ENCODE assay signal across 11 cellular contexts in the genomic region with DNA sequence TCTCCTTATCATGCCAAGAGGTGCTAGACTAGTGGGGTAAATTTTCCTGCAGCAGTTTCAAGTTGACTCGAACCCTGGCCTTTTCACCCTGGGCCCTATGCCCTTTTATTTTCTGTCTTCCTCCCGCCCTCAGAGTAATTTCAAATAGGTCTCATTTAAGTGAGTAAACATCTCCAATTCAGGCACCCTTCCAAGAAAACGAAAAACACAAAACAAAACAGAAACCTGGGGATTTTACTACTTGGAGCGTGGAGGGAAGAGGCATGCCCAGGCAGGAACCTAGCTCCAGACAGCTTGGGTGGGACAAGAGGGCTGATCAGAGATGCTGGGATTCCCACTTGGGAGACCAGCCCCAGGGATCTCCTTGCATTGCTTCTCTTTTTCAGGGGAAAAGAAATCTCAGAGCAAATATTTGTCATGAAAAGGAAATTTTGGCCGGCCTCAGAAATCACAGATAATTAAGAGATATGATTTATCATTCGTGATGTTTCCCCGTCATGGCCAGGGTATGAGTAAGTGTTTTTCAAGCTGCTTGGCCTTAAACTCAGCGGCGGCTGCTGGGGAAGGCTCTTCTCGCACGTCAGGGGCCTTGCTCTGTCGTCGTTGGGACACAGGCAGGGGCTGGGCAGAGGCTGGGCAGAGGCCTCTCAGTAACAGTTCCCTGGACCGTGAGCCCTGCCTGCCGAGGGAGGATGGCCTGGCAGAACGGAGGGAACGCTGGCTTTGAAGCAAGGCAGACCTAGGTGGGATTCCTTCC.
DNase-seq lines count a peak whose midpoint lies in the region; ATAC-seq, FAIRE-seq and TF ChIP-seq lines count a peak whose summit lies in the region.
"Had no signal": no experiment of that assay in that cellular context is flagged by ENCODE, and none has a peak within 500 bp of the region (broad histone marks: within the 10 kb centered on the region; RNA-seq: fewer than 3 reads in every experiment).

No MANE protein-coding gene starts in this region.

- H3K4me1 ChIP-seq in ascending aorta (peaks cover 4 to 36% of the 10 kb centered on the region in 2 donors), kidney (ENCODE audit: control insufficient read depth in 1 of 2, insufficient read depth in 1 of 2, low read depth in 1 of 2, low read length in 2 of 2) (peaks cover 3 to 6% of the 10 kb centered on the region in 2 donors), upper lobe of left lung (peaks cover 11 to 22% (median 19%) of the 10 kb centered on the region in 4 donors), MM.1S (ENCODE audit: low read length) (no peaks in the 10 kb centered on the region)

- H3K36me3 ChIP-seq in ascending aorta (no peaks in the 10 kb centered on the region), kidney (ENCODE audit: control insufficient read depth in 1 of 2, insufficient read depth in 2 of 2, low read length in 2 of 2) (no peaks in the 10 kb centered on the region), upper lobe of left lung (no peaks in the 10 kb centered on the region), MM.1S (replicated peaks; ENCODE audit: insufficient read depth, low read length) (no peaks in the 10 kb centered on the region)

- H3F3A ChIP-seq in MM.1S (ENCODE audit: insufficient read depth, low read length), result no peaks in the 10 kb centered on the region

- H3K9me3 ChIP-seq in ascending aorta (no peaks in the 10 kb centered on the region), kidney (ENCODE audit: control insufficient read depth in 1 of 2, low read length in 2 of 2) (no peaks in the 10 kb centered on the region), upper lobe of left lung (no peaks in the 10 kb centered on the region), MM.1S (replicated peaks; ENCODE audit: insufficient read depth, low read length) (no peaks in the 10 kb centered on the region)

- H3K27ac ChIP-seq in ascending aorta, result peak overlapping the region; percentile 77 to 87
- peak overlapping the region; percentile 23 to 44 for H3K27ac ChIP-seq in kidney (ENCODE audit: low read depth in 2 of 2, low read length in 2 of 2)
- peak overlapping the region in 3 of 4 donors; percentile 44 to 69 (median 64) for H3K27ac ChIP-seq in upper lobe of left lung
- H3K27ac ChIP-seq in MM.1S (ENCODE audit: low read length), result no peak overlapping the region

- H3K27me3 ChIP-seq in ascending aorta (no peaks in the 10 kb centered on the region), upper lobe of left lung (no peaks in the 10 kb centered on the region), MM.1S (replicated peaks; ENCODE audit: insufficient read depth, low read length) (no peaks in the 10 kb centered on the region)

- no peak for TF ChIP-seq EP300 in upper lobe of left lung (IDR thresholded peaks at IDR 0.05)

- TF ChIP-seq CTCF in ascending aorta (IDR thresholded peaks at IDR 0.05), result no peak
- TF ChIP-seq CTCF in kidney (IDR thresholded peaks at IDR 0.05; ENCODE audit: borderline replicate concordance, extremely low read depth, insufficient read depth), result no peak
- TF ChIP-seq CTCF in upper lobe of left lung (IDR thresholded peaks at IDR 0.05), result no peak
- no peak for TF ChIP-seq CTCF in MM.1S (IDR thresholded peaks at IDR 0.05; ENCODE audit: low read length)

- no peak overlapping the region for H2AFZ ChIP-seq in MM.1S (ENCODE audit: low read length)

- no peaks in the 10 kb centered on the region for H3K79me2 ChIP-seq in MM.1S (ENCODE audit: low read length)

- no peak for FAIRE-seq in kidney (lab: Jason Lieb, UNC)

- WGBS in upper lobe of left lung, 2 donors, result 59 to 72% methylated on average over 9 to 17 of the region's 17 CpGs

- ATAC-seq in upper lobe of left lung (ENCODE audit: low FRiP score in 2 of 2) (peak; percentile 70 to 84), HG02623 (IDR thresholded peaks at IDR 0.05; ENCODE audit: unreplicated experiment) (no peak)
- ATAC-seq: naive thymus-derived CD4-positive, alpha-beta T cell; stimulated activated naive CD8-positive, alpha-beta T cell treated with anti-CD3 and anti-CD28 coated beads, Interleukin-15, Interleukin-2, amounts not matched to agents 100 U/mL and 50 U/mL, for 24 hours had no signal

- H3K9me2 ChIP-seq in MM.1S (replicated peaks; ENCODE audit: insufficient read depth, low read length), result no peaks in the 10 kb centered on the region

- no peak overlapping the region for H3K4me3 ChIP-seq in ascending aorta
- H3K4me3 ChIP-seq in kidney (ENCODE audit: low read length in 2 of 2), result no peak overlapping the region
- no peak overlapping the region for H3K4me3 ChIP-seq in upper lobe of left lung
- H3K4me3 ChIP-seq in MM.1S (ENCODE audit: low read length), result no peak overlapping the region

- no peaks in the 10 kb centered on the region for H4K20me1 ChIP-seq in MM.1S (ENCODE audit: insufficient read depth, low read length)

- no peak for TF ChIP-seq POLR2A in upper lobe of left lung (IDR thresholded peaks at IDR 0.05)

- intact Hi-C loops in ascending aorta (cut with DNase I) (loop anchor here (10.0 kb wide), 1 partner anchor 707 kb away; no protein-coding TSS in a partner anchor), kidney (cut with DNase I) (no loop called here), posterior cingulate gyrus (cut with DNase I) (no loop called here)

- H3K4me2 ChIP-seq in MM.1S (ENCODE audit: low read depth, low read length), result no peak overlapping the region

- DNase-seq in NCI-H1092 treated with DMSO at 0.1 percent for 48 hours (lab: John Stamatoyannopoulos, UW) (peak; percentile 18), ascending aorta (ENCODE audit: low spot score in 2 of 2) (peak in 1 of 2 donors; percentile 80), kidney (peak; percentile 93), upper lobe of left lung (peak in 1 of 2 donors; percentile 67), posterior cingulate gyrus (no peak), MM.1S (no peak)
- DNase-seq in stimulated activated CD4-positive, alpha-beta T cell treated with anti-CD3 and anti-CD28 coated beads, Interleukin-4, amount 100 ng/mL, for 1 hour, result no peak
- DNase-seq: caudate nucleus; naive thymus-derived CD4-positive, alpha-beta T cell; stimulated activated naive CD8-positive, alpha-beta T cell treated with anti-CD3 and anti-CD28 coated beads, Interleukin-15, Interleukin-2, amounts not matched to agents 100 U/mL and 50 U/mL, for 24 hours had no signal

- H3K9ac ChIP-seq in kidney (ENCODE audit: low read length in 2 of 2) (no peak overlapping the region), MM.1S (ENCODE audit: low read length) (no peak overlapping the region)

Comparison
In these comparisons a context has a peak if more than half of its experiments do, and no peak if none do; other contexts are left out.
1. DNase-seq: peak in NCI-H1092 treated with DMSO at 0.1 percent for 48 hours (single experiment) and kidney (single experiment); none in stimulated activated CD4-positive, alpha-beta T cell treated with anti-CD3 and anti-CD28 coated beads, Interleukin-4, amount 100 ng/mL, for 1 hour (single experiment), posterior cingulate gyrus (0 of 10) and MM.1S (single experiment).